Comparison of ENCODE assay signal across 18 cellular contexts in the genomic region with DNA sequence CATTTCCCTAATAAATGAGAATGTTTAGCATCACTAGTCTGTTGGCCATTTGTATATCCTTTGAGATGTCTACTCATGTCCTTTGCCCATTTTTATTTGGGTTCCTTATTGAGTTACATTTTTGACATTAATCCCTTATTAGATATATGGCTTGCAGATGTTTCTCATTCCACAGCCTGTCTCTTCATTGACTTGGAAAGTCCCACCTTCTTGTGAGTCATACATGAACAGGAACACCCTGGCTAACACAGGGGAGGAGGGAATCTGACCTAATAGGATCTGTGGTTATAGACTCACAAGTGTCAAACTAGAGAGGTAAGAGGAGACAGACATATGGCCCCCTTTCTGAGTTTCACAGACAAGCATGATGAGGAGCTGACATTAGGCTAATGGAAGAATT. TPM values are rescaled to one million over a fixed set of nuclear protein-coding genes. Genes with fewer than 3 reads are reported as not detected.
DNase-seq lines count a peak whose midpoint lies in the region; ATAC-seq, FAIRE-seq and TF ChIP-seq lines count a peak whose summit lies in the region.
"Had no signal": no experiment of that assay in that cellular context is flagged by ENCODE, and none has a peak within 500 bp of the region (broad histone marks: within the 10 kb centered on the region; RNA-seq: fewer than 3 reads in every experiment).

No MANE protein-coding gene starts in this region.

- intact Hi-C loops in Right ventricle myocardium inferior (cut with DNase I), result no loop called here

- no peaks in the 10 kb centered on the region for H4K20me1 ChIP-seq in astrocyte (ENCODE audit: insufficient read depth, low read length)

- H3K27me3 ChIP-seq in astrocyte (ENCODE audit: insufficient read depth, low read length), result no peaks in the 10 kb centered on the region

- no peak overlapping the region for H3K4me2 ChIP-seq in astrocyte (ENCODE audit: low read length)

- no peaks in the 10 kb centered on the region for H3K9me3 ChIP-seq in astrocyte (ENCODE audit: insufficient read depth, low read depth, low read length)
- H3K9me3 ChIP-seq: Caco-2 had no signal

- H3K4me3 ChIP-seq in astrocyte (ENCODE audit: insufficient read depth, low read depth, low read length), result no peak overlapping the region

- H3K4me1 Mint-ChIP-seq in astrocyte (ENCODE audit: low read depth, unreplicated experiment), result peaks cover 30% of the 10 kb centered on the region
- no peaks in the 10 kb centered on the region for H3K4me1 Mint-ChIP-seq in osteocyte (ENCODE audit: unreplicated experiment)
- H3K4me1 Mint-ChIP-seq in glutamatergic neuron (ENCODE audit: low read depth, unreplicated experiment), result no peaks in the 10 kb centered on the region
- H3K4me1 Mint-ChIP-seq: stimulated activated naive CD8-positive, alpha-beta T cell treated with anti-CD3 and anti-CD28 coated beads, Interleukin-15, amount 100 ng/mL, for 72 hours had no signal

- H3K9me3 Mint-ChIP-seq in astrocyte (ENCODE audit: unreplicated experiment) (peaks cover 3% of the 10 kb centered on the region), osteocyte (ENCODE audit: unreplicated experiment) (peaks cover 3% of the 10 kb centered on the region), glutamatergic neuron (ENCODE audit: unreplicated experiment) (no peaks in the 10 kb centered on the region)
- H3K9me3 Mint-ChIP-seq: activated T-helper 1 cell treated with anti-CD3 and anti-CD28 coated beads, Interleukin-12 subunit alpha, Interleukin-12 subunit beta, Interleukin-2, Interleukin-4 antibody, amounts not matched to agents 30 ng/mL and 10 ng/mL and 1 ng/mL, durations not matched to agents 14 hours and 24 hours and 36 hours had no signal

- DNase-seq in Caki2 (ENCODE audit: low read depth), result peak; percentile 68
- DNase-seq in HTR-8/SVneo (ENCODE audit: insufficient read length, low spot score), result peak; percentile 64
- peak; percentile 87 for DNase-seq in astrocyte (ENCODE audit: low read depth)
- DNase-seq in glomerular visceral epithelial cell (ENCODE audit: extremely low spot score), result peak; percentile 84
- no peak for DNase-seq in osteocyte (ENCODE audit: extremely low spot score, unreplicated experiment)
- DNase-seq in Right ventricle myocardium inferior (ENCODE audit: missing footprints), result no peak
- DNase-seq in glutamatergic neuron, result no peak
- DNase-seq: activated CD8-positive, alpha-beta T cell treated with anti-CD3 and anti-CD28 coated beads, Interleukin-2, amount 10 ng/mL, durations not matched to agents 7 days and 5 days; Caco-2; left ventricle myocardium superior; MM.1S; NCI-H187 treated with DMSO at 0.1 percent for 48 hours; stimulated activated naive CD8-positive, alpha-beta T cell treated with anti-CD3 and anti-CD28 coated beads, Interleukin-15, amount 100 ng/mL, for 72 hours had no signal

- H3K9ac ChIP-seq in astrocyte (ENCODE audit: low read length), result no peak overlapping the region

- in situ Hi-C loops in Caki2 (cut with HindIII; ENCODE audit: low pct_unique_long_range_greater_than_20kb, low sequenced_read_pairs), result no loop called here

- H3K4me3 Mint-ChIP-seq in astrocyte (ENCODE audit: unreplicated experiment) (no peak overlapping the region), osteocyte (ENCODE audit: unreplicated experiment) (no peak overlapping the region), glutamatergic neuron (ENCODE audit: unreplicated experiment) (no peak overlapping the region)
- H3K4me3 Mint-ChIP-seq: activated CD8-positive, alpha-beta T cell treated with anti-CD3 and anti-CD28 coated beads, Interleukin-2, amount 10 ng/mL, durations not matched to agents 7 days and 5 days; activated T-helper 1 cell treated with anti-CD3 and anti-CD28 coated beads, Interleukin-12 subunit alpha, Interleukin-12 subunit beta, Interleukin-2, Interleukin-4 antibody, amounts not matched to agents 30 ng/mL and 10 ng/mL and 1 ng/mL, durations not matched to agents 14 hours and 24 hours and 36 hours; stimulated activated naive CD8-positive, alpha-beta T cell treated with anti-CD3 and anti-CD28 coated beads, Interleukin-15, amount 100 ng/mL, for 72 hours had no signal

- H3K27ac Mint-ChIP-seq in astrocyte (ENCODE audit: unreplicated experiment) (peak overlapping the region; percentile 77), osteocyte (ENCODE audit: unreplicated experiment) (no peak overlapping the region), glutamatergic neuron (ENCODE audit: unreplicated experiment) (no peak overlapping the region)
- H3K27ac Mint-ChIP-seq: activated CD8-positive, alpha-beta T cell treated with anti-CD3 and anti-CD28 coated beads, Interleukin-2, amount 10 ng/mL, durations not matched to agents 7 days and 5 days; activated T-helper 1 cell treated with anti-CD3 and anti-CD28 coated beads, Interleukin-12 subunit alpha, Interleukin-12 subunit beta, Interleukin-2, Interleukin-4 antibody, amounts not matched to agents 30 ng/mL and 10 ng/mL and 1 ng/mL, durations not matched to agents 14 hours and 24 hours and 36 hours; stimulated activated naive CD8-positive, alpha-beta T cell treated with anti-CD3 and anti-CD28 coated beads, Interleukin-15, amount 100 ng/mL, for 72 hours had no signal

- H2AFZ ChIP-seq in astrocyte (ENCODE audit: low read depth, low read length), result no peak overlapping the region

- H3K27me3 Mint-ChIP-seq in astrocyte (ENCODE audit: low read depth, unreplicated experiment), result no peaks in the 10 kb centered on the region
- no peaks in the 10 kb centered on the region for H3K27me3 Mint-ChIP-seq in osteocyte (ENCODE audit: unreplicated experiment)
- no peaks in the 10 kb centered on the region for H3K27me3 Mint-ChIP-seq in glutamatergic neuron (ENCODE audit: unreplicated experiment)
- H3K27me3 Mint-ChIP-seq: stimulated activated naive CD8-positive, alpha-beta T cell treated with anti-CD3 and anti-CD28 coated beads, Interleukin-15, amount 100 ng/mL, for 72 hours had no signal

- TF ChIP-seq CTCF in astrocyte (IDR thresholded peaks at IDR 0.05; ENCODE audit: insufficient read depth, low read depth, low read length) (no peak), osteocyte (IDR thresholded peaks at IDR 0.05) (no peak), glutamatergic neuron (IDR thresholded peaks at IDR 0.05; ENCODE audit: partially characterized antibody, unreplicated experiment) (no peak)

- H3K27ac ChIP-seq in astrocyte (ENCODE audit: low read depth, low read length), result no peak overlapping the region

- no peaks in the 10 kb centered on the region for H3K36me3 Mint-ChIP-seq in astrocyte (ENCODE audit: low read depth, unreplicated experiment)
- H3K36me3 Mint-ChIP-seq in osteocyte (ENCODE audit: unreplicated experiment), result no peaks in the 10 kb centered on the region
- no peaks in the 10 kb centered on the region for H3K36me3 Mint-ChIP-seq in glutamatergic neuron (ENCODE audit: unreplicated experiment)

- H3K79me2 ChIP-seq in astrocyte (ENCODE audit: insufficient read depth, low read length), result no peaks in the 10 kb centered on the region

- peak; percentile 13 for FAIRE-seq in HTR-8/SVneo (lab: Jason Lieb, UNC)
- FAIRE-seq in astrocyte (lab: Jason Lieb, UNC), result no peak
- FAIRE-seq: colon had no signal

- peaks cover 7% of the 10 kb centered on the region for H3K4me1 ChIP-seq in astrocyte (ENCODE audit: insufficient read depth, low read length)
- H3K4me1 ChIP-seq: Caco-2 had no signal

- H3K36me3 ChIP-seq in astrocyte (ENCODE audit: insufficient read depth, low read length), result no peaks in the 10 kb centered on the region

- ATAC-seq in HG03342 (IDR thresholded peaks at IDR 0.05; ENCODE audit: unreplicated experiment) (no peak), Right ventricle myocardium inferior (no peak)
- ATAC-seq: activated CD8-positive, alpha-beta T cell treated with anti-CD3 and anti-CD28 coated beads, Interleukin-2, amount 10 ng/mL, durations not matched to agents 7 days and 5 days; left ventricle myocardium superior; stimulated activated naive CD8-positive, alpha-beta T cell treated with anti-CD3 and anti-CD28 coated beads, Interleukin-15, amount 100 ng/mL, for 72 hours had no signal

RNA-seq across cellular contexts. Expression of a gene that starts 11.5 kb away (rescaled TPM):
- not detected in 2 replicates for total RNA-seq in Caki2 (2014; rRNA removed; shearing (Covaris generic); ENCODE audit: low replicate concordance)
- total RNA-seq in astrocyte, result 0.27 and 0.31 TPM in 2 replicates
- total RNA-seq in osteocyte, result not detected in 2 replicates
- not detected for total RNA-seq in Right ventricle myocardium inferior
- not detected for total RNA-seq in glutamatergic neuron (ENCODE audit: unreplicated experiment)
- total RNA-seq: activated CD8-positive, alpha-beta T cell treated with anti-CD3 and anti-CD28 coated beads, Interleukin-2, amount 10 ng/mL, durations not matched to agents 7 days and 5 days; activated T-helper 1 cell treated with anti-CD3 and anti-CD28 coated beads, Interleukin-12 subunit alpha, Interleukin-12 subunit beta, Interleukin-2, Interleukin-4 antibody, amounts not matched to agents 30 ng/mL and 10 ng/mL and 1 ng/mL, durations not matched to agents 14 hours and 24 hours and 36 hours; Caco-2; left ventricle myocardium superior; posterior vena cava; ureter had no signal

Comparison
In these comparisons a context has a peak if more than half of its experiments do, and no peak if none do; other contexts are left out.
1. DNase-seq: peak in Caki2 (single experiment), HTR-8/SVneo (single experiment), astrocyte (single experiment) and glomerular visceral epithelial cell (single experiment); none in osteocyte (single experiment), Right ventricle myocardium inferior (single experiment) and glutamatergic neuron (single experiment).